In genomic region chr11:25602149-25602548, GRCh38 we compare ENCODE assay signal across 28 cellular contexts.
"Had no signal": no experiment of that assay in that cellular context is flagged by ENCODE, and none has a peak within 500 bp of the region (broad histone marks: within the 10 kb centered on the region; RNA-seq: fewer than 3 reads in every experiment).

No MANE protein-coding gene starts in this region.

- H3K27me3 Mint-ChIP-seq: activated CD4-positive, alpha-beta memory T cell treated with anti-CD3 and anti-CD28 coated beads, Interleukin-2, amount 10 ng/mL, durations not matched to agents 7 days and 5 days; activated CD4-positive, alpha-beta T cell treated with anti-CD3 and anti-CD28 coated beads, Interleukin-2, amount 10 ng/mL, durations not matched to agents 7 days and 5 days; activated naive CD8-positive, alpha-beta T cell; activated T-cell treated with anti-CD3 and anti-CD28 coated beads, Interleukin-2, amount 50 U/mL, for 24 hours; central memory CD8-positive, alpha-beta T cell; dendritic cell treated with granulocyte-macrophage colony-stimulating factor and Interleukin-4, amounts not matched to agents 40 ng/mL and 50 ng/mL, for 4 days had no signal

- ATAC-seq: activated T-cell treated with anti-CD3 and anti-CD28 coated beads, Interleukin-2, amount 50 U/mL, for 72 hours; foreskin keratinocyte; gastrocnemius medialis; heart left ventricle had no signal

- H3K36me3 Mint-ChIP-seq: activated naive CD8-positive, alpha-beta T cell had no signal

- H3K36me3 ChIP-seq: brain microvascular endothelial cell, esophagus muscularis mucosa, gastrocnemius medialis, heart left ventricle had no signal

- H3K4me3 Mint-ChIP-seq: activated CD4-positive, alpha-beta memory T cell treated with anti-CD3 and anti-CD28 coated beads, Interleukin-2, amount 10 ng/mL, durations not matched to agents 7 days and 5 days; activated CD4-positive, alpha-beta T cell treated with anti-CD3 and anti-CD28 coated beads, Interleukin-2, amount 10 ng/mL, durations not matched to agents 7 days and 5 days; activated naive CD8-positive, alpha-beta T cell; activated T-cell treated with anti-CD3 and anti-CD28 coated beads, Interleukin-2, amount 50 U/mL, for 24 hours; activated T-cell treated with anti-CD3 and anti-CD28 coated beads, Interleukin-2, amount 50 U/mL, for 72 hours; central memory CD8-positive, alpha-beta T cell; dendritic cell treated with granulocyte-macrophage colony-stimulating factor and Interleukin-4, amounts not matched to agents 40 ng/mL and 50 ng/mL, for 4 days had no signal

- DNase-seq: activated CD4-positive, alpha-beta memory T cell treated with anti-CD3 and anti-CD28 coated beads, Interleukin-2, amount 10 ng/mL, durations not matched to agents 7 days and 5 days; activated CD4-positive, alpha-beta T cell treated with anti-CD3 and anti-CD28 coated beads for 1 hour; activated CD4-positive, alpha-beta T cell treated with anti-CD3 and anti-CD28 coated beads for 4 hours; activated CD4-positive, alpha-beta T cell treated with anti-CD3 and anti-CD28 coated beads, Interleukin-2, amount 10 ng/mL, durations not matched to agents 7 days and 5 days; activated CD4-positive, alpha-beta T cell treated with anti-CD3 and anti-CD28 coated beads, Interleukin-2, amount 50 U/mL, for 4 hours; activated CD8-positive, alpha-beta memory T cell treated with anti-CD3 and anti-CD28 coated beads, Interleukin-2, amount 50 U/mL, for 48 hours; activated gamma-delta T cell; activated naive CD4-positive, alpha-beta T cell treated with anti-CD3 and anti-CD28 coated beads, Interleukin-2, amount 50 U/mL, for 16 hours; activated naive CD4-positive, alpha-beta T cell treated with Interleukin-2 at 50 U/mL for 16 hours; activated T-cell treated with anti-CD3 and anti-CD28 coated beads for 4 hours; activated T-cell treated with anti-CD3 and anti-CD28 coated beads, Interleukin-2, amount 50 U/mL, for 24 hours; activated T-cell treated with anti-CD3 and anti-CD28 coated beads, Interleukin-2, amount 50 U/mL, for 72 hours; amniotic stem cell; anterior cingulate cortex; brain microvascular endothelial cell; dorsolateral prefrontal cortex; effector memory CD4-positive, alpha-beta T cell; erythroblast; foreskin keratinocyte; gastrocnemius medialis; glutamatergic neuron; heart left ventricle; T-helper 2 cell had no signal

- H3K4me1 Mint-ChIP-seq: activated CD4-positive, alpha-beta memory T cell treated with anti-CD3 and anti-CD28 coated beads, Interleukin-2, amount 10 ng/mL, durations not matched to agents 7 days and 5 days; activated CD4-positive, alpha-beta T cell treated with anti-CD3 and anti-CD28 coated beads, Interleukin-2, amount 10 ng/mL, durations not matched to agents 7 days and 5 days; central memory CD8-positive, alpha-beta T cell had no signal

- H3K27ac ChIP-seq: brain microvascular endothelial cell, coronary artery, dorsolateral prefrontal cortex, esophagus muscularis mucosa, foreskin keratinocyte, gastrocnemius medialis, heart left ventricle had no signal

- H3K4me3 ChIP-seq: coronary artery, dorsolateral prefrontal cortex, esophagus muscularis mucosa, gastrocnemius medialis, heart left ventricle had no signal

- H3K27ac Mint-ChIP-seq: activated CD4-positive, alpha-beta memory T cell treated with anti-CD3 and anti-CD28 coated beads, Interleukin-2, amount 10 ng/mL, durations not matched to agents 7 days and 5 days; activated CD4-positive, alpha-beta T cell treated with anti-CD3 and anti-CD28 coated beads, Interleukin-2, amount 10 ng/mL, durations not matched to agents 7 days and 5 days; activated naive CD8-positive, alpha-beta T cell; activated T-cell treated with anti-CD3 and anti-CD28 coated beads, Interleukin-2, amount 50 U/mL, for 24 hours; activated T-cell treated with anti-CD3 and anti-CD28 coated beads, Interleukin-2, amount 50 U/mL, for 72 hours; dendritic cell treated with granulocyte-macrophage colony-stimulating factor and Interleukin-4, amounts not matched to agents 40 ng/mL and 50 ng/mL, for 4 days had no signal

- H3K9me3 ChIP-seq: esophagus muscularis mucosa, gastrocnemius medialis had no signal

- H3K4me1 ChIP-seq: esophagus muscularis mucosa, foreskin keratinocyte, gastrocnemius medialis, heart left ventricle had no signal

- H3K27me3 ChIP-seq: brain microvascular endothelial cell, dorsolateral prefrontal cortex, esophagus muscularis mucosa, foreskin keratinocyte, gastrocnemius medialis, heart left ventricle had no signal
